In the genomic region with DNA sequence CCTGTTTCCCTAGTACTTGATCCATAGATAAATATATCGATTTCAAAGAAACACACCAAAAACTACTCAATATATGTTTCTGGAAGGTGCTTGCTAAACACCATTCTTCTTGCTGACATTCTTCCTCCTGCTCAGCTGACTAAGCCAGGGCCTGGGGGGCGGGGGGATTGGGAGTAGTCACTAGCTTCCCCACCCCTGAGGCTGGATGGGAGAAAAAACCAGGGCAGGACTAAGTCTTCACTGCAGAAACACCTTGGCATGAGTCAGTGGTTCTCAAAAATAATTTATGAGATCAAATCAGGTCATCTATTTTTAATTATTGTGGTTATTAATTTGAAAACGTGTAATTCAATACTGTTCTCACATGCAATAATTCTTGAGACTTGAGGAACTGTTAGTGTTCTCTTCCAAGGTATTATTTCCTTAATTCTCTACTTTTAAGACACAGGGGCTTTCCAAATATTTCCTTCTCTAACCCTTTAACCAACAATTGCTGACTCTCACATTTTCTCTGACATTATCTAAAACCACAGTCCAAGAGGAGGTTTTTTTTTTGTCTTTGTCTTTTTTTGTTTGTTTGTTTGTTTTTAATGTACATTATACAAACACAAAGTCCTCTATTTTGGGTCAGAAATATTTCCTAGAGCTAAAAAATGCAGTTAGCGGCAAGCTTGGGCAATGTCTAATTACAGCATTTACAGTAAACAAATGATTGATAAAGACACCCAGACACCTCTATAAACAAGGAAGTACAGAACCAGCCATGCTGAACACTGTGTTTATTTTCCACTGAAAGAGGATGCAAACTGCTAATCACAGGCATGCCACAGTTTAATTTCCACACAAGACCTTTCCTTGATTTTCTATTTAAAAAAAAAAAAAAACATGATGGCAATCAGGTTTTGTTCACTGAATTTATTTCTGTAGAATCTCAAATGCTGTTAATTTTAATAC, we compare ENCODE assay signal across 2 cellular contexts.
TF ChIP-seq lines count a peak whose summit lies in the region.

No MANE protein-coding gene starts in this region.

TF ChIP-seq in A549, 52 proteins besides CTCF, POLR2A, EP300 and RAD21 (continued from another document):
- TF ChIP-seq HDAC2 (IDR thresholded peaks at IDR 0.05) (no peak), MAZ (IDR thresholded peaks at IDR 0.05; ENCODE audit: borderline replicate concordance, low read depth, low read length) (no peak)
TF ChIP-seq in A549: peak in this region for 1.

TF ChIP-seq in IMR-90, 13 proteins besides CTCF, POLR2A, EP300 and RAD21 (continued from another document):
- TF ChIP-seq ELK1 (IDR thresholded peaks at IDR 0.05; ENCODE audit: borderline replicate concordance, low read depth, low read length) = no peak
TF ChIP-seq in IMR-90: peak in this region for 1.
